11 cellular contexts compared by ENCODE assay signal in genomic region chr5:37859805-37860204, GRCh38. TPM values are rescaled to one million over a fixed set of nuclear protein-coding genes. Genes with fewer than 3 reads are reported as not detected.
A peak's percentile ranks its signal among the peaks of the same experiment; 100 is the strongest.
DNase-seq lines count a peak whose midpoint lies in the region; ATAC-seq and TF ChIP-seq lines count a peak whose summit lies in the region.
"Had no signal": no experiment of that assay in that cellular context is flagged by ENCODE, and none has a peak within 500 bp of the region (broad histone marks: within the 10 kb centered on the region; RNA-seq: fewer than 3 reads in every experiment).

No MANE protein-coding gene starts in this region.

- 43 to 48% (median 43%) methylated on average over 4 of the region's 4 CpGs for WGBS in psoas muscle, 3 donors

- H3K4me3 ChIP-seq in neural progenitor cell = no peak overlapping the region
- no peak overlapping the region for H3K4me3 ChIP-seq in psoas muscle
- H3K4me3 ChIP-seq: PC-9 had no signal

- no peak overlapping the region for H3K27ac Mint-ChIP-seq in neural progenitor cell
- H3K27ac Mint-ChIP-seq: activated CD4-positive, alpha-beta T cell treated with anti-CD3 and anti-CD28 coated beads for 36 hours had no signal

- H4K20me1 ChIP-seq in neural progenitor cell (ENCODE audit: low read depth) = no peaks in the 10 kb centered on the region

- no peak overlapping the region for H3K4me3 Mint-ChIP-seq in neural progenitor cell
- H3K4me3 Mint-ChIP-seq: activated CD4-positive, alpha-beta T cell treated with anti-CD3 and anti-CD28 coated beads for 36 hours had no signal

- no peak overlapping the region for H3K4me2 ChIP-seq in neural progenitor cell
- H3K4me2 ChIP-seq: PC-9 had no signal

- H3K9me3 ChIP-seq in neural progenitor cell (ENCODE audit: low read depth) (no peaks in the 10 kb centered on the region), psoas muscle (no peaks in the 10 kb centered on the region)

- ATAC-seq in GM18499 (IDR thresholded peaks at IDR 0.05; ENCODE audit: insufficient read depth, unreplicated experiment) = peak; percentile 99
- ATAC-seq in GM21390 (IDR thresholded peaks at IDR 0.05; ENCODE audit: unreplicated experiment) = peak; percentile 95
- ATAC-seq in HG03095 (IDR thresholded peaks at IDR 0.05; ENCODE audit: unreplicated experiment) = peak; percentile 95
- ATAC-seq in psoas muscle = no peak
- ATAC-seq: activated CD4-positive, alpha-beta T cell treated with anti-CD3 and anti-CD28 coated beads for 36 hours had no signal

- H3K27me3 ChIP-seq in neural progenitor cell = no peaks in the 10 kb centered on the region
- H3K27me3 ChIP-seq in psoas muscle (ENCODE audit: insufficient read depth in 3 of 3, low read length in 2 of 3) = no peaks in the 10 kb centered on the region

- DNase-seq in NOMO-1 treated with dmso at 0.1 percent for 144 hours (lab: John Stamatoyannopoulos, UW; ENCODE audit: unreplicated experiment) (peak; percentile 25), NCI-H1092 (lab: John Stamatoyannopoulos, UW) (no peak), neural progenitor cell (ENCODE audit: low spot score) (no peak), KG1 (lab: John Stamatoyannopoulos, UW) (no peak), psoas muscle (no peak)
- DNase-seq: activated CD4-positive, alpha-beta T cell treated with anti-CD3 and anti-CD28 coated beads for 36 hours; nucleus accumbens; PC-9 had no signal

- H3K36me3 ChIP-seq in neural progenitor cell (no peaks in the 10 kb centered on the region), psoas muscle (ENCODE audit: insufficient read depth in 1 of 2, low read depth in 1 of 2) (no peaks in the 10 kb centered on the region)

- intact Hi-C loops in psoas muscle (cut with DNase I) = loop anchor here in 1 of 2 donors (2.0 kb wide), 1 partner anchor 29 kb away; no protein-coding TSS in a partner anchor

- H3K9me3 Mint-ChIP-seq in neural progenitor cell = no peaks in the 10 kb centered on the region

- H3K36me3 Mint-ChIP-seq in neural progenitor cell = no peaks in the 10 kb centered on the region

- no peak overlapping the region for H2AFZ ChIP-seq in neural progenitor cell (replicated peaks)
- H2AFZ ChIP-seq: PC-9 had no signal

- no peak overlapping the region for H3K9ac ChIP-seq in neural progenitor cell

- H3K4me1 Mint-ChIP-seq in neural progenitor cell = no peaks in the 10 kb centered on the region
- H3K4me1 Mint-ChIP-seq: activated CD4-positive, alpha-beta T cell treated with anti-CD3 and anti-CD28 coated beads for 36 hours had no signal

- no peak overlapping the region for H3K27ac ChIP-seq in neural progenitor cell
- no peak overlapping the region for H3K27ac ChIP-seq in psoas muscle
- H3K27ac ChIP-seq: PC-9 had no signal

- no peaks in the 10 kb centered on the region for H3K79me2 ChIP-seq in neural progenitor cell (ENCODE audit: low read depth)

- H3K27me3 Mint-ChIP-seq in neural progenitor cell (ENCODE audit: insufficient read depth, low read depth) = peaks cover 2% of the 10 kb centered on the region

- no peaks in the 10 kb centered on the region for H3F3A ChIP-seq in neural progenitor cell (ENCODE audit: low read depth)

- H3K4me1 ChIP-seq in neural progenitor cell (no peaks in the 10 kb centered on the region), psoas muscle (no peaks in the 10 kb centered on the region)

- TF ChIP-seq CTCF in neural progenitor cell (IDR thresholded peaks at IDR 0.05) (no peak), psoas muscle (IDR thresholded peaks at IDR 0.05) (no peak)

RNA-seq across cellular contexts. Expression of gene GDNF, which starts 20.0 kb away (rescaled TPM):
- 0.09 TPM in 1 of 2 replicates, not detected in the other for total RNA-seq in neural progenitor cell (ENCODE audit: low replicate concordance)
- total RNA-seq in psoas muscle = 100 to 1,000 TPM in 1 of 4 donors, 10 to 100 TPM in 3; 14.5 to 155 (median 52.9) TPM
- 1 to 10 TPM in 2 of 3 donors, under 1 TPM in 1; 0.43 to 7.0 (median 1.9) TPM for polyA plus RNA-seq in psoas muscle
- total RNA-seq: activated CD4-positive, alpha-beta T cell treated with anti-CD3 and anti-CD28 coated beads for 36 hours had no signal

Comparison
In these comparisons a context has a peak if more than half of its experiments do, and no peak if none do; other contexts are left out.
1. ATAC-seq: peak in GM18499 (single experiment), GM21390 (single experiment) and HG03095 (single experiment); none in psoas muscle (0 of 4).
2. RNA of gene GDNF, which starts 20.0 kb away (total RNA-seq): 14.5 to 155 TPM in psoas muscle; 0.09 TPM in neural progenitor cell; every median in the first group is over 10 times any median in the second.